8 cellular contexts compared by ENCODE assay signal in genomic region chr2:234495076-234495800, GRCh38. TPM values are rescaled to one million over a fixed set of nuclear protein-coding genes. Genes with fewer than 3 reads are reported as not detected.
DNase-seq lines count a peak whose midpoint lies in the region; ATAC-seq and TF ChIP-seq lines count a peak whose summit lies in the region.

No MANE protein-coding gene starts in this region.

- H3K4me3 ChIP-seq in GM06990 (replicated peaks; ENCODE audit: low read depth, low read length) (peak overlapping the region; percentile 79), PC-3 (ENCODE audit: low read length) (peak overlapping the region; percentile 98), muscle layer of colon (ENCODE audit: low read depth in 1 of 2, low read length in 2 of 2) (peak overlapping the region; percentile 24 to 66), Karpas-422 (ENCODE audit: low read length) (no peak overlapping the region)

- peaks cover 14% of the 10 kb centered on the region for H3K4me1 ChIP-seq in PC-3 (ENCODE audit: insufficient read depth, low read length)
- H3K4me1 ChIP-seq in muscle layer of colon (ENCODE audit: insufficient read depth, low read length), result peaks cover 13% of the 10 kb centered on the region
- peaks cover 5% of the 10 kb centered on the region for H3K4me1 ChIP-seq in Karpas-422 (ENCODE audit: low read length)

- H3K9me2 ChIP-seq in PC-3 (replicated peaks; ENCODE audit: low read length) (no peaks in the 10 kb centered on the region), Karpas-422 (replicated peaks; ENCODE audit: insufficient read depth, low read length) (no peaks in the 10 kb centered on the region)

- POLR2A ChIA-PET in PC-3 (lab: Charles Lee; ENCODE audit: unreplicated experiment), result no interaction called here

- H3K9ac ChIP-seq in PC-3 (ENCODE audit: low read length) (peak overlapping the region; percentile 76), muscle layer of colon (ENCODE audit: low read length) (peak overlapping the region; percentile 36), Karpas-422 (ENCODE audit: low read length) (no peak overlapping the region)

- no peaks in the 10 kb centered on the region for H3K9me3 ChIP-seq in PC-3 (ENCODE audit: low read length)
- no peaks in the 10 kb centered on the region for H3K9me3 ChIP-seq in muscle layer of colon (ENCODE audit: low read length)
- H3K9me3 ChIP-seq in Karpas-422 (ENCODE audit: low read length), result no peaks in the 10 kb centered on the region

- TF ChIP-seq CTCF in GM06990 (IDR thresholded peaks at IDR 0.05; ENCODE audit: insufficient read depth, low read length, poor library complexity, severe bottlenecking), result no peak
- TF ChIP-seq CTCF in PC-3 (conservative IDR thresholded peaks at IDR 0.05; ENCODE audit: low read depth, low read length), result no peak

- ATAC-seq in PC-3 (peak; percentile 8; the same call in 1 of the 2 replicates), HG03432 (IDR thresholded peaks at IDR 0.05; ENCODE audit: unreplicated experiment) (no peak)

- no peak overlapping the region for H2AFZ ChIP-seq in PC-3 (ENCODE audit: low read length)
- H2AFZ ChIP-seq in Karpas-422 (ENCODE audit: low read length), result no peak overlapping the region

- CTCF ChIA-PET in PC-3 (lab: Charles Lee), result interaction anchor here (0.6 to 1.3 kb wide), 2 partner anchors 124 to 126 kb away, joined by 4 read pairs; no protein-coding TSS in a partner anchor

- H3K36me3 ChIP-seq in GM06990 (ENCODE audit: control insufficient read depth, insufficient read depth, low read length), result no peaks in the 10 kb centered on the region
- no peaks in the 10 kb centered on the region for H3K36me3 ChIP-seq in PC-3 (ENCODE audit: low read depth, low read length)
- no peaks in the 10 kb centered on the region for H3K36me3 ChIP-seq in muscle layer of colon (ENCODE audit: insufficient read depth, low read length)
- no peaks in the 10 kb centered on the region for H3K36me3 ChIP-seq in Karpas-422 (ENCODE audit: insufficient read depth, low read length)

- H3K4me2 ChIP-seq in PC-3 (ENCODE audit: low read length) (peak overlapping the region; percentile 84), Karpas-422 (ENCODE audit: low read depth, low read length, poor library complexity, severe bottlenecking) (no peak overlapping the region)

- BruUV-seq in PC-3 (replicated peaks; lab: Mats Ljungman, UMichigan), result TSS peak; percentile 66

- DNase-seq in GM06990 (ENCODE audit: extremely low read depth, insufficient read length) (no peak), PC-3 (no peak), occipital lobe (lab: John Stamatoyannopoulos, UW) (no peak), T1000 (lab: John Stamatoyannopoulos, UW) (no peak), Karpas-422 (no peak)

- intact Hi-C loops in PC-3 (cut with micrococcal nuclease), result no loop called here

- H3K79me2 ChIP-seq in PC-3 (ENCODE audit: low read length) (peaks cover 57% of the 10 kb centered on the region), Karpas-422 (ENCODE audit: low read length) (no peaks in the 10 kb centered on the region)

- H3K27me3 ChIP-seq in GM06990 (replicated peaks; ENCODE audit: control insufficient read depth, insufficient read depth, low read length) (no peaks in the 10 kb centered on the region), PC-3 (ENCODE audit: low read length) (no peaks in the 10 kb centered on the region), muscle layer of colon (ENCODE audit: control insufficient read depth in 1 of 2, insufficient read depth in 2 of 2, low read length in 2 of 2) (peaks cover 0 to 10% of the 10 kb centered on the region in 2 donors), Karpas-422 (ENCODE audit: low read length) (no peaks in the 10 kb centered on the region)

- H3K27ac ChIP-seq in PC-3 (ENCODE audit: low read length), result no peak overlapping the region
- peak overlapping the region; percentile 15 for H3K27ac ChIP-seq in cingulate gyrus (ENCODE audit: low read depth, low read length)
- no peak overlapping the region for H3K27ac ChIP-seq in muscle layer of colon (ENCODE audit: low read depth, low read length)
- no peak overlapping the region for H3K27ac ChIP-seq in Karpas-422 (ENCODE audit: low read length)

- no peaks in the 10 kb centered on the region for H3F3A ChIP-seq in PC-3 (ENCODE audit: low read length, unreplicated experiment)

- peaks cover 39% of the 10 kb centered on the region for H4K20me1 ChIP-seq in PC-3 (ENCODE audit: low read length)
- no peaks in the 10 kb centered on the region for H4K20me1 ChIP-seq in Karpas-422 (ENCODE audit: insufficient read depth, low read depth, low read length)

RNA-seq across cellular contexts. Expression of gene ARL4C, which starts 1.6 kb away (rescaled TPM):
- total RNA-seq in PC-3 (2014; rRNA removed), result 19.9 and 21.7 TPM in 2 replicates
- 50.2 TPM for total RNA-seq in occipital lobe
- not detected in 2 replicates for total RNA-seq in Karpas-422 (2014; rRNA removed; shearing (Covaris generic); ENCODE audit: low replicate concordance)

Comparison
In these comparisons a context has a peak if more than half of its experiments do, and no peak if none do; other contexts are left out.
1. RNA of gene ARL4C, which starts 1.6 kb away (total RNA-seq): 50.2 TPM in occipital lobe (single experiment) and 19.9 to 21.7 TPM in PC-3; not detected in Karpas-422; every median in the first group is over 10 times any median in the second.